Comparison of ENCODE assay signal across 19 cellular contexts in the genomic region with DNA sequence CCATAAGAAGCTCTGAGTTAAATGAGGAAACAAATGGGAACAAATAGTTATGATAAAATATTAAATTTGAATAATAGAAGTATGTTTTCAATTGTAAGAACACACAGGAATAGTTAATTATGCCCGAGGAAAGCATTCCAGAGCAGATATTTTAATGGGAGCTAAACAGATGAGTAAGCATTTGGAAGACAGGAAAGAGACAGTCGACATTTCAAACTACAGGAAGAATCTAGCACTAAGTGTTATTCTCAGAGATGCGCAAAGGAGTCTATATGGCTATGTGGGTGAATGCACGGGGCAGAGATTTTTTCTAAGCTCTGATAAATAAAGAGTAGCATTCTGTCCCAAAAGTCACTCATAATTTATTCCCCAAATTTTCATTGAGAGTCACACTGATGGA.
DNase-seq lines count a peak whose midpoint lies in the region; ATAC-seq and TF ChIP-seq lines count a peak whose summit lies in the region.
"Had no signal": no experiment of that assay in that cellular context is flagged by ENCODE, and none has a peak within 500 bp of the region (broad histone marks: within the 10 kb centered on the region; RNA-seq: fewer than 3 reads in every experiment).

No MANE protein-coding gene starts in this region.

- H4K20me1 ChIP-seq in SK-N-SH (ENCODE audit: insufficient read depth), result no peaks in the 10 kb centered on the region

- no peak overlapping the region for H3K9ac ChIP-seq in SK-N-SH

- H3K79me2 ChIP-seq in SK-N-SH (ENCODE audit: insufficient read depth), result no peaks in the 10 kb centered on the region

- H2AFZ ChIP-seq in SK-N-SH (ENCODE audit: low read depth), result no peak overlapping the region

- POLR2A ChIA-PET in SK-N-SH (lab: Yijun Ruan, JAX), result no interaction called here

- 8% methylated on average over 4 of the region's 4 CpGs for WGBS in SK-N-SH (ENCODE audit: low lambda C conversion rate)

- H3K4me1 ChIP-seq in SK-N-SH (ENCODE audit: control insufficient read depth in 1 of 2, insufficient read depth in 2 of 2, low read depth in 1 of 2, low read length in 1 of 2) (no peaks in the 10 kb centered on the region), SJCRH30 (peaks cover 18% of the 10 kb centered on the region)
- H3K4me1 ChIP-seq: adrenal gland had no signal

- no peaks in the 10 kb centered on the region for H3K9me3 ChIP-seq in SK-N-SH
- no peaks in the 10 kb centered on the region for H3K9me3 ChIP-seq in SJCRH30 (replicated peaks)
- H3K9me3 ChIP-seq: adrenal gland, esophagus squamous epithelium, suprapubic skin had no signal

- H3K9me2 ChIP-seq in SK-N-SH, result no peaks in the 10 kb centered on the region

- TF ChIP-seq CTCF in SK-N-SH (IDR thresholded peaks at IDR 0.05), result no peak
- no peak for TF ChIP-seq CTCF in fibroblast of mammary gland (conservative IDR thresholded peaks at IDR 0.05; ENCODE audit: control insufficient read depth, insufficient read depth, low read depth, low read length)

- DNase-seq in SK-N-SH, result no peak
- no peak for DNase-seq in SJCRH30
- DNase-seq in fibroblast of mammary gland (ENCODE audit: low read depth), result peak; percentile 28
- DNase-seq in activated CD4-positive, CD25-positive, alpha-beta regulatory T cell treated with anti-CD3 and anti-CD28 coated beads, Interleukin-2, amount 50 U/mL, for 72 hours, result no peak
- DNase-seq: adrenal gland; esophagus squamous epithelium; GOT3; islet precursor cell; MV-4-11; natural killer cell; NCI-H2029; stimulated activated CD8-positive, alpha-beta memory T cell treated with anti-CD3 and anti-CD28 coated beads, Interleukin-4, amount 100 ng/mL, for 48 hours had no signal

- H3K4me3 ChIP-seq in SK-N-SH (ENCODE audit: low read depth in 2 of 2, low read length in 1 of 2), result no peak overlapping the region
- peak overlapping the region; percentile 14; the same call in 1 of the 2 replicates for H3K4me3 ChIP-seq in SJCRH30
- no peak overlapping the region for H3K4me3 ChIP-seq in fibroblast of mammary gland (ENCODE audit: control insufficient read depth, low read depth, low read length)
- H3K4me3 ChIP-seq: adrenal gland, esophagus squamous epithelium, suprapubic skin had no signal

- TF ChIP-seq EP300 in SK-N-SH (IDR thresholded peaks at IDR 0.05; ENCODE audit: borderline replicate concordance in 1 of 2, low read depth in 1 of 2, low read length in 1 of 2), result no peak

- peak overlapping the region; percentile 61 for H3K4me2 ChIP-seq in SK-N-SH

- H3F3A ChIP-seq in SK-N-SH (replicated peaks; ENCODE audit: insufficient read depth), result no peaks in the 10 kb centered on the region

- CTCF ChIA-PET in SK-N-SH (lab: Yijun Ruan, JAX), result no interaction called here

- H3K27me3 ChIP-seq in SK-N-SH (ENCODE audit: insufficient read depth), result no peaks in the 10 kb centered on the region
- H3K27me3 ChIP-seq in SJCRH30, result no peaks in the 10 kb centered on the region
- H3K27me3 ChIP-seq: adrenal gland, esophagus squamous epithelium, suprapubic skin had no signal

- H3K36me3 ChIP-seq in SK-N-SH (replicated peaks in 1 of 2; ENCODE audit: control insufficient read depth in 1 of 2, insufficient read depth in 2 of 2, low read length in 1 of 2), result no peaks in the 10 kb centered on the region
- no peaks in the 10 kb centered on the region for H3K36me3 ChIP-seq in SJCRH30
- H3K36me3 ChIP-seq: adrenal gland, esophagus squamous epithelium, suprapubic skin had no signal

- peak overlapping the region in 1 of 2 experiments; percentile 56; a peak in 2 of 4 replicates for H3K27ac ChIP-seq in SK-N-SH (ENCODE audit: low read depth in 2 of 2, low read length in 1 of 2)
- peak overlapping the region; percentile 59 for H3K27ac ChIP-seq in SJCRH30
- H3K27ac ChIP-seq: 22Rv1, adrenal gland, C4-2B, esophagus squamous epithelium, suprapubic skin had no signal

- no peak for TF ChIP-seq RAD21 in SK-N-SH (IDR thresholded peaks at IDR 0.05; ENCODE audit: low read length)

- no peak for ATAC-seq in SK-N-SH treated with all-trans-retinoic acid at 6 μM for 48 hours
- no peak for ATAC-seq in GM19023 (IDR thresholded peaks at IDR 0.05; ENCODE audit: unreplicated experiment)
- ATAC-seq in GM19351 (IDR thresholded peaks at IDR 0.05; ENCODE audit: unreplicated experiment), result no peak
- ATAC-seq in HG02678 (IDR thresholded peaks at IDR 0.05; ENCODE audit: unreplicated experiment), result no peak
- ATAC-seq: natural killer cell had no signal

TF ChIP-seq in SK-N-SH, 30 proteins besides CTCF, POLR2A, EP300 and RAD21 (continues in another document):
- TF ChIP-seq SIN3A (IDR thresholded peaks at IDR 0.05; ENCODE audit: borderline replicate concordance, low read depth, low read length), result no peak
- no peak for TF ChIP-seq TEAD4 (IDR thresholded peaks at IDR 0.05; ENCODE audit: borderline replicate concordance, insufficient read depth)
- TF ChIP-seq RCOR1 (IDR thresholded peaks at IDR 0.05; ENCODE audit: low read length), result no peak
- no peak for TF ChIP-seq RFX5 (IDR thresholded peaks at IDR 0.05; ENCODE audit: low read length)
- no peak for TF ChIP-seq PBX3 (IDR thresholded peaks at IDR 0.05)
- no peak for TF ChIP-seq MAX (IDR thresholded peaks at IDR 0.05; ENCODE audit: low read depth)
- no peak for TF ChIP-seq CHD2 (IDR thresholded peaks at IDR 0.05; ENCODE audit: low read length, partially characterized antibody)
- no peak for TF ChIP-seq JUND (IDR thresholded peaks at IDR 0.05)
- no peak for TF ChIP-seq YY1 (IDR thresholded peaks at IDR 0.05; ENCODE audit: low read depth)
- TF ChIP-seq, protein P1, sequence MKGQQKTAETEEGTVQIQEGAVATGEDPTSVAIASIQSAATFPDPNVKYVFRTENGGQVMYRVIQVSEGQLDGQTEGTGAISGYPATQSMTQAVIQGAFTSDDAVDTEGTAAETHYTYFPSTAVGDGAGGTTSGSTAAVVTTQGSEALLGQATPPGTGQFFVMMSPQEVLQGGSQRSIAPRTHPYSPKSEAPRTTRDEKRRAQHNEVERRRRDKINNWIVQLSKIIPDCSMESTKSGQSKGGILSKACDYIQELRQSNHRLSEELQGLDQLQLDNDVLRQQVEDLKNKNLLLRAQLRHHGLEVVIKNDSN (IDR thresholded peaks at IDR 0.05; ENCODE audit: borderline replicate concordance, low read depth), result no peak
- TF ChIP-seq POLR2AphosphoS5 (IDR thresholded peaks at IDR 0.05; ENCODE audit: low read depth, low read length), result no peak
- TF ChIP-seq EZH2phosphoT487 (IDR thresholded peaks at IDR 0.05; ENCODE audit: borderline replicate concordance, low read depth), result no peak

TF ChIP-seq in SK-N-SH treated with all-trans-retinoic acid at 6 μM for 48 hours, 23 proteins besides CTCF, POLR2A, EP300 and RAD21 (continues in another document):
- TF ChIP-seq BACH2 (CRISPR knock-in tag; IDR thresholded peaks at IDR 0.05; ENCODE audit: borderline replicate concordance) (no peak), GLIS3 (CRISPR knock-in tag; IDR thresholded peaks at IDR 0.05) (no peak), ZFP30 (CRISPR knock-in tag; IDR thresholded peaks at IDR 0.05) (no peak), TCF4 (CRISPR knock-in tag; IDR thresholded peaks at IDR 0.05; ENCODE audit: borderline replicate concordance) (no peak), RARB (CRISPR knock-in tag; IDR thresholded peaks at IDR 0.05) (no peak), SNAI2 (CRISPR knock-in tag; IDR thresholded peaks at IDR 0.05) (no peak), ZC3H10 (CRISPR knock-in tag; IDR thresholded peaks at IDR 0.05) (no peak), TOX (CRISPR knock-in tag; IDR thresholded peaks at IDR 0.05; ENCODE audit: borderline replicate concordance) (no peak), CSDC2 (CRISPR knock-in tag; IDR thresholded peaks at IDR 0.05) (no peak), ZNF70 (CRISPR knock-in tag; IDR thresholded peaks at IDR 0.05) (no peak)
- TF ChIP-seq, protein P2, sequence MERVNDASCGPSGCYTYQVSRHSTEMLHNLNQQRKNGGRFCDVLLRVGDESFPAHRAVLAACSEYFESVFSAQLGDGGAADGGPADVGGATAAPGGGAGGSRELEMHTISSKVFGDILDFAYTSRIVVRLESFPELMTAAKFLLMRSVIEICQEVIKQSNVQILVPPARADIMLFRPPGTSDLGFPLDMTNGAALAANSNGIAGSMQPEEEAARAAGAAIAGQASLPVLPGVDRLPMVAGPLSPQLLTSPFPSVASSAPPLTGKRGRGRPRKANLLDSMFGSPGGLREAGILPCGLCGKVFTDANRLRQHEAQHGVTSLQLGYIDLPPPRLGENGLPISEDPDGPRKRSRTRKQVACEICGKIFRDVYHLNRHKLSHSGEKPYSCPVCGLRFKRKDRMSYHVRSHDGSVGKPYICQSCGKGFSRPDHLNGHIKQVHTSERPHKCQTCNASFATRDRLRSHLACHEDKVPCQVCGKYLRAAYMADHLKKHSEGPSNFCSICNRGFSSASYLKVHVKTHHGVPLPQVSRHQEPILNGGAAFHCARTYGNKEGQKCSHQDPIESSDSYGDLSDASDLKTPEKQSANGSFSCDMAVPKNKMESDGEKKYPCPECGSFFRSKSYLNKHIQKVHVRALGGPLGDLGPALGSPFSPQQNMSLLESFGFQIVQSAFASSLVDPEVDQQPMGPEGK (CRISPR knock-in tag; IDR thresholded peaks at IDR 0.05; ENCODE audit: borderline replicate concordance), result no peak
- TF ChIP-seq, protein P3, sequence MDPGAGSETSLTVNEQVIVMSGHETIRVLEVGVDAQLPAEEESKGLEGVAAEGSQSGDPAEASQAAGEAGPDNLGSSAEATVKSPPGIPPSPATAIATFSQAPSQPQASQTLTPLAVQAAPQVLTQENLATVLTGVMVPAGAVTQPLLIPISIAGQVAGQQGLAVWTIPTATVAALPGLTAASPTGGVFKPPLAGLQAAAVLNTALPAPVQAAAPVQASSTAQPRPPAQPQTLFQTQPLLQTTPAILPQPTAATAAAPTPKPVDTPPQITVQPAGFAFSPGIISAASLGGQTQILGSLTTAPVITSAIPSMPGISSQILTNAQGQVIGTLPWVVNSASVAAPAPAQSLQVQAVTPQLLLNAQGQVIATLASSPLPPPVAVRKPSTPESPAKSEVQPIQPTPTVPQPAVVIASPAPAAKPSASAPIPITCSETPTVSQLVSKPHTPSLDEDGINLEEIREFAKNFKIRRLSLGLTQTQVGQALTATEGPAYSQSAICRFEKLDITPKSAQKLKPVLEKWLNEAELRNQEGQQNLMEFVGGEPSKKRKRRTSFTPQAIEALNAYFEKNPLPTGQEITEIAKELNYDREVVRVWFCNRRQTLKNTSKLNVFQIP (CRISPR knock-in tag; IDR thresholded peaks at IDR 0.05; ENCODE audit: borderline replicate concordance, low read depth), result no peak
